In genomic region chr1:3779912-3780416, GRCh38 we compare ENCODE assay signal across 22 cellular contexts. TPM values are rescaled to one million over a fixed set of nuclear protein-coding genes. Genes with fewer than 3 reads are reported as not detected.
A peak's percentile ranks its signal among the peaks of the same experiment; 100 is the strongest.
DNase-seq lines count a peak whose midpoint lies in the region; ATAC-seq and TF ChIP-seq lines count a peak whose summit lies in the region.
"Had no signal": no experiment of that assay in that cellular context is flagged by ENCODE, and none has a peak within 500 bp of the region (broad histone marks: within the 10 kb centered on the region; RNA-seq: fewer than 3 reads in every experiment).

No MANE protein-coding gene starts in this region.

- H3K4me2 ChIP-seq in osteoblast (ENCODE audit: insufficient read depth, low read length) = no peak overlapping the region
- H3K4me2 ChIP-seq: BLaER1 had no signal

- BruUV-seq in Panc1 (replicated peaks; lab: Mats Ljungman, UMichigan) = TSS peak; percentile 33

- intact Hi-C loops in Panc1 (cut with micrococcal nuclease; ENCODE audit: unreplicated experiment) = no loop called here

- H3K27me3 ChIP-seq in Panc1 (ENCODE audit: control insufficient read depth, insufficient read depth, low read length) (no peaks in the 10 kb centered on the region), osteoblast (ENCODE audit: insufficient read depth, low read length) (no peaks in the 10 kb centered on the region)
- H3K27me3 ChIP-seq: BLaER1, SJCRH30 had no signal

- H3K4me1 ChIP-seq in Panc1 (ENCODE audit: control insufficient read depth, insufficient read depth, low read length) (peaks cover 27% of the 10 kb centered on the region), osteoblast (ENCODE audit: insufficient read depth, low read length) (peaks cover 9% of the 10 kb centered on the region)

- ATAC-seq in Panc1 (no peak), HG02610 (IDR thresholded peaks at IDR 0.05; ENCODE audit: unreplicated experiment) (no peak), GM19452 (IDR thresholded peaks at IDR 0.05; ENCODE audit: unreplicated experiment) (no peak)

- peaks cover 6% of the 10 kb centered on the region for H4K20me1 ChIP-seq in osteoblast (ENCODE audit: insufficient read depth, low read length)

- H3K4me3 Mint-ChIP-seq in chondrocyte (ENCODE audit: unreplicated experiment) = no peak overlapping the region
- H3K4me3 Mint-ChIP-seq: CD4-positive, alpha-beta memory T cell; IgD-negative memory B cell had no signal

- peaks cover 10% of the 10 kb centered on the region for H3K4me1 Mint-ChIP-seq in chondrocyte (ENCODE audit: low read depth)

- H2AFZ ChIP-seq in osteoblast (ENCODE audit: low read length) = no peak overlapping the region

- POLR2A ChIA-PET in Panc1 (lab: Charles Lee) = no interaction called here

- in situ Hi-C loops in Panc1 (cut with HindIII; ENCODE audit: low pct_unique_long_range_greater_than_20kb, low sequenced_read_pairs) = no loop called here

- H3K27me3 Mint-ChIP-seq in chondrocyte (ENCODE audit: low read depth) = no peaks in the 10 kb centered on the region
- H3K27me3 Mint-ChIP-seq: CD4-positive, alpha-beta memory T cell; IgD-negative memory B cell had no signal

- H3K27ac Mint-ChIP-seq in chondrocyte (ENCODE audit: unreplicated experiment) = no peak overlapping the region

- CTCF ChIA-PET in Panc1 (lab: Charles Lee) = interaction anchor here (0.5 kb wide), 1 partner anchor 33 kb away, joined by 4 read pairs; no protein-coding TSS in a partner anchor

- H3K9me3 Mint-ChIP-seq in chondrocyte (ENCODE audit: low read depth) = no peaks in the 10 kb centered on the region
- H3K9me3 Mint-ChIP-seq: CD4-positive, alpha-beta memory T cell; IgD-negative memory B cell had no signal

- peaks cover 39% of the 10 kb centered on the region for H3K36me3 Mint-ChIP-seq in chondrocyte (ENCODE audit: low read depth)

- H3K27ac ChIP-seq in C4-2B (peak overlapping the region; percentile 66; the same call in 1 of the 2 replicates), Panc1 (ENCODE audit: low read length) (no peak overlapping the region), osteoblast (ENCODE audit: low read depth, low read length) (no peak overlapping the region)
- H3K27ac ChIP-seq: BLaER1, SJCRH30 had no signal

- no peaks in the 10 kb centered on the region for H3K79me2 ChIP-seq in osteoblast (ENCODE audit: insufficient read depth, low read length)

- H3K4me3 ChIP-seq in Panc1 (ENCODE audit: low read depth in 2 of 2, low read length in 2 of 2) (no peak overlapping the region), osteoblast (ENCODE audit: insufficient read depth, low read length) (no peak overlapping the region)
- H3K4me3 ChIP-seq: BLaER1, SJCRH30 had no signal

- TF ChIP-seq CTCF in C4-2B (conservative IDR thresholded peaks at IDR 0.05) (no peak), Panc1 (IDR thresholded peaks at IDR 0.05) (no peak), chondrocyte (IDR thresholded peaks at IDR 0.05) (no peak), osteoblast (IDR thresholded peaks at IDR 0.05; ENCODE audit: extremely low read depth, low read depth, low read length) (no peak)

- 0 out of 2 replicates have a peak, but pooled peaks cover 2% of the 10 kb centered on the region for H3K36me3 ChIP-seq in Panc1 (ENCODE audit: control insufficient read depth, insufficient read depth, low read length)
- H3K36me3 ChIP-seq in osteoblast (ENCODE audit: insufficient read depth, low read length) = peaks cover 57% of the 10 kb centered on the region

- DNase-seq in Panc1 (ENCODE audit: low read depth, low spot score) (no peak), chondrocyte (ENCODE audit: low spot score) (peak; percentile 42), osteoblast (ENCODE audit: insufficient read length, low spot score, missing footprints) (peak; percentile 45), pons (ENCODE audit: low spot score) (no peak)
- DNase-seq: Calu3; CD4-positive, alpha-beta memory T cell; GOT3; Kasumi-1; NCI-H1694; NCI-H2081; NCI-H345; NCI-H524 treated with DMSO at 0.1 percent for 48 hours; SJCRH30 had no signal

- H3K9me3 ChIP-seq in Panc1 (ENCODE audit: control insufficient read depth, insufficient read depth, low read depth, low read length) (no peaks in the 10 kb centered on the region), osteoblast (ENCODE audit: low read depth, low read length) (no peaks in the 10 kb centered on the region)
- H3K9me3 ChIP-seq: BLaER1, SJCRH30 had no signal

RNA-seq across cellular contexts. Expression of gene SMIM1, which starts 7.4 kb away (rescaled TPM):
- total RNA-seq in Panc1 (2021; ENCODE audit: unreplicated experiment) (35.5 TPM), chondrocyte (0.72 to 1.00 TPM in 2 of 3 replicates, not detected in the other), osteoblast (not detected in 2 replicates)
- 37.1 TPM for polyA plus RNA-seq in Panc1 (2012; ENCODE audit: insufficient read length)
- total RNA-seq: Daoy, MCF 10A, SJCRH30 had no signal
- polyA plus RNA-seq: IgD-negative memory B cell had no signal

RNA-seq across cellular contexts. Expression of gene LRRC47, which starts 16.3 kb away (rescaled TPM):
- total RNA-seq in Panc1 (2021; ENCODE audit: unreplicated experiment) (51.0 TPM), chondrocyte (44.0 to 45.8 TPM (median 45.7 TPM) in 3 replicates), osteoblast (24.5 and 30.0 TPM in 2 replicates)
- 32.2 TPM for polyA plus RNA-seq in Panc1 (2012; ENCODE audit: insufficient read length)

RNA-seq across cellular contexts. Expression of gene CCDC27, which starts 27.7 kb away (rescaled TPM):
- total RNA-seq in Panc1 (2021; ENCODE audit: unreplicated experiment) (not detected), chondrocyte (not detected in 3 replicates), osteoblast (not detected in 2 replicates)
- 0.10 TPM for polyA plus RNA-seq in Panc1 (2012; ENCODE audit: insufficient read length)
- total RNA-seq: A673; Calu3; CD4-positive, alpha-beta memory T cell; Daoy; MCF 10A; OCI-LY7; SJCRH30 had no signal
- polyA plus RNA-seq: CD4-positive, alpha-beta memory T cell; IgD-negative memory B cell had no signal

Comparison
In these comparisons a context has a peak if more than half of its experiments do, and no peak if none do; other contexts are left out.
1. DNase-seq: peak in chondrocyte (single experiment) and osteoblast (single experiment); none in Panc1 (single experiment) and pons (single experiment).
2. RNA of gene SMIM1, which starts 7.4 kb away (total RNA-seq): 35.5 TPM in Panc1 (single experiment); 0.72 to 1.00 TPM in chondrocyte and not detected in osteoblast; every median in the first group is over 10 times any median in the second.